Comparison of ENCODE assay signal across 13 cellular contexts in genomic region chr3:64266983-64267382, GRCh38. TPM values are rescaled to one million over a fixed set of nuclear protein-coding genes. Genes with fewer than 3 reads are reported as not detected.
DNase-seq lines count a peak whose midpoint lies in the region; ATAC-seq and TF ChIP-seq lines count a peak whose summit lies in the region.
"Had no signal": no experiment of that assay in that cellular context is flagged by ENCODE, and none has a peak within 500 bp of the region (broad histone marks: within the 10 kb centered on the region; RNA-seq: fewer than 3 reads in every experiment).

No MANE protein-coding gene starts in this region.

- peaks cover 15% of the 10 kb centered on the region for H3K4me1 ChIP-seq in foreskin keratinocyte
- H3K4me1 ChIP-seq in ovary (ENCODE audit: insufficient read depth) = peaks cover 20% of the 10 kb centered on the region

- TF ChIP-seq CTCF in AG09309 (IDR thresholded peaks at IDR 0.05; ENCODE audit: control insufficient read depth, insufficient read depth, low read depth, low read length, missing control alignments) (no peak), WTC11 (IDR thresholded peaks at IDR 0.05) (no peak), foreskin keratinocyte (conservative IDR thresholded peaks at IDR 0.05) (no peak), ovary (IDR thresholded peaks at IDR 0.05) (no peak)

- no peak for DNase-seq in AG09309 (ENCODE audit: low read depth)
- DNase-seq in WTC11 (ENCODE audit: low spot score) = no peak
- DNase-seq in foreskin keratinocyte = no peak
- no peak for DNase-seq in ovary
- no peak for DNase-seq in mesenteric fat pad (ENCODE audit: low spot score)
- no peak for DNase-seq in activated gamma-delta T cell treated with Interleukin-2 at 50 U/mL for 16 hours
- DNase-seq in NOMO-1 treated with DMSO at 0.1 percent for 48 hours (lab: John Stamatoyannopoulos, UW; ENCODE audit: unreplicated experiment) = no peak
- DNase-seq in erythroblast (lab: John Stamatoyannopoulos, UW) = no peak
- DNase-seq: activated effector memory CD4-positive, alpha-beta T cell treated with Interleukin-2 at 50 U/mL for 16 hours; CD4-positive, alpha-beta memory T cell; stimulated activated CD4-positive, alpha-beta T cell treated with anti-CD3 and anti-CD28 coated beads, Interleukin-4, amount 100 ng/mL, for 1 hour; T-cell had no signal

- H3K4me3 ChIP-seq in AG09309 (ENCODE audit: control insufficient read depth, low read depth, low read length) (peak overlapping the region; percentile 77), ovary (peak overlapping the region; percentile 65)
- H3K4me3 ChIP-seq: MG63 had no signal

- POLR2A ChIA-PET in WTC11 (lab: Charles Lee) = no interaction called here

- H3K27me3 ChIP-seq in foreskin keratinocyte (no peaks in the 10 kb centered on the region), ovary (no peaks in the 10 kb centered on the region)
- H3K27me3 ChIP-seq: MG63 had no signal

- H3K27ac Mint-ChIP-seq in WTC11 = no peak overlapping the region
- H3K27ac Mint-ChIP-seq: CD4-positive, alpha-beta memory T cell; T-cell had no signal

- peak overlapping the region; percentile 69 for H3K4me3 Mint-ChIP-seq in WTC11
- H3K4me3 Mint-ChIP-seq: CD4-positive, alpha-beta memory T cell; T-cell had no signal

- CTCF ChIA-PET in WTC11 (lab: Charles Lee) = interaction anchor here (1.0 to 3.9 kb wide), 7 partner anchors 19 to 236 kb away, joined by 3 to 16 read pairs (median 5); partner anchors contain the start of gene PRICKLE2

- no peaks in the 10 kb centered on the region for H3K27me3 Mint-ChIP-seq in WTC11 (ENCODE audit: low read depth)

- H3K36me3 Mint-ChIP-seq in WTC11 = peaks cover 6% of the 10 kb centered on the region
- H3K36me3 Mint-ChIP-seq: CD4-positive, alpha-beta memory T cell; T-cell had no signal

- peaks cover 15% of the 10 kb centered on the region for H3K9me3 Mint-ChIP-seq in WTC11

- 4 to 10% (median 10%) methylated on average over 2 of the region's 2 CpGs for WGBS in ovary, 3 donors

- H3K9me3 ChIP-seq in ovary = no peaks in the 10 kb centered on the region
- H3K9me3 ChIP-seq: MG63 had no signal

- intact Hi-C loops in ovary (cut with DNase I) = loop anchor here in 1 of 4 donors (10.0 kb wide), 1 partner anchor 232 kb away; no protein-coding TSS in a partner anchor

- peaks cover 20% of the 10 kb centered on the region for H3K4me1 Mint-ChIP-seq in WTC11
- H3K4me1 Mint-ChIP-seq: CD4-positive, alpha-beta memory T cell; T-cell had no signal

- no peak for TF ChIP-seq EP300 in ovary (IDR thresholded peaks at IDR 0.05)

- H3K36me3 ChIP-seq in ovary = no peaks in the 10 kb centered on the region
- H3K36me3 ChIP-seq: MG63 had no signal

- ATAC-seq in WTC11 (no peak), foreskin keratinocyte (no peak)
- ATAC-seq: T-cell had no signal

- H3K27ac ChIP-seq in foreskin keratinocyte = peak overlapping the region; percentile 62
- peak overlapping the region; percentile 79 to 83 for H3K27ac ChIP-seq in ovary

- TF ChIP-seq POLR2A in ovary (IDR thresholded peaks at IDR 0.05) (no peak), erythroblast (IDR thresholded peaks at IDR 0.05; ENCODE audit: low read length) (no peak)

TF ChIP-seq in WTC11, 78 proteins besides CTCF, POLR2A, EP300 and RAD21 (continues in another document):
- no peak for TF ChIP-seq ZNF425 (CRISPR knock-in tag; conservative IDR thresholded peaks at IDR 0.05)
- TF ChIP-seq SP1 (CRISPR knock-in tag; conservative IDR thresholded peaks at IDR 0.05) = no peak
- TF ChIP-seq ATF3 (CRISPR knock-in tag; conservative IDR thresholded peaks at IDR 0.05) = no peak
- no peak for TF ChIP-seq ZBTB43 (CRISPR knock-in tag; IDR thresholded peaks at IDR 0.05)
- TF ChIP-seq ZNF317 (CRISPR knock-in tag; IDR thresholded peaks at IDR 0.05; ENCODE audit: borderline replicate concordance, low read depth) = no peak
- TF ChIP-seq ZNF263 (CRISPR knock-in tag; IDR thresholded peaks at IDR 0.05; ENCODE audit: low read depth) = no peak
- TF ChIP-seq IRF1 (CRISPR knock-in tag; IDR thresholded peaks at IDR 0.05) = no peak
- no peak for TF ChIP-seq ZNF138 (CRISPR knock-in tag; conservative IDR thresholded peaks at IDR 0.05)
- no peak for TF ChIP-seq ZNF532 (CRISPR knock-in tag; IDR thresholded peaks at IDR 0.05; ENCODE audit: borderline replicate concordance)
- no peak for TF ChIP-seq NFATC4 (CRISPR knock-in tag; IDR thresholded peaks at IDR 0.05)
- no peak for TF ChIP-seq GTF2I (CRISPR knock-in tag; conservative IDR thresholded peaks at IDR 0.05)
- TF ChIP-seq MYBL2 (CRISPR knock-in tag; IDR thresholded peaks at IDR 0.05) = no peak

RNA-seq across cellular contexts. Expression of gene PRICKLE2, which starts 41.7 kb away (rescaled TPM):
- total RNA-seq in WTC11 (2021) (4.5 to 5.6 TPM (median 4.7 TPM) in 3 replicates), foreskin keratinocyte (6.3 and 8.4 TPM in 2 replicates), ovary (10 to 100 TPM; 22.2 to 34.8 (median 27.2) TPM), mesenteric fat pad (65.7 TPM)
- polyA plus RNA-seq in foreskin keratinocyte (1.2 TPM in 2 replicates), ovary (10 to 100 TPM in 1 of 2 donors, 1 to 10 TPM in 1; 6.3 to 18.2 TPM)
- total RNA-seq: CD4-positive, alpha-beta memory T cell had no signal
- polyA plus RNA-seq: CD4-positive, alpha-beta memory T cell had no signal
